8 cellular contexts compared by ENCODE assay signal in the genomic region with DNA sequence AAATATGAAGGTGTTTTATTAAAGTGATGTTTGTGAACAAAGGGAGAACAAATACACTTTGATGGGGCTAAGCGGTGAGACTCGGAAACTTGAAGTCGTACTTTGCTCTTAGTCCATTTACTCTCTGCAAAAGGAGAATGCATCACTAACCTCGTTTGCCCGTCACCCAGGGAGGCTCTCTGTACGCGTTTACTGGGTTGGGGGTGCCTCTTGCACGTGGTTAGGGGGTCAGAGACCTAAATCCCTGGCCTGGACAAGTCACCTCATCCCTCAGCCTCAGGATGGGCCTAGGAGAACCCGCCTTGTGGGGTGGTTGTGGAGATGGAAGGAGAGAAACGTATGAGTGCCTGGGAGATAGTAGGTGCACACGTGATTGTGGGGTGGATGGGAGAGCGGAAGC. TPM values are rescaled to one million over a fixed set of nuclear protein-coding genes. Genes with fewer than 3 reads are reported as not detected.
DNase-seq lines count a peak whose midpoint lies in the region; ATAC-seq and TF ChIP-seq lines count a peak whose summit lies in the region.

No MANE protein-coding gene starts in this region.

- H3K79me2 ChIP-seq in DND-41 (ENCODE audit: insufficient read depth, low read length) = peaks cover 10% of the 10 kb centered on the region
- H3K79me2 ChIP-seq in PC-9 (ENCODE audit: low read depth) = no peaks in the 10 kb centered on the region

- H3K9me3 ChIP-seq in DND-41 (ENCODE audit: insufficient read depth, low read length, severe bottlenecking) (no peaks in the 10 kb centered on the region), PC-9 (ENCODE audit: insufficient read depth, low read depth) (no peaks in the 10 kb centered on the region)

- H3K4me3 ChIP-seq in DND-41 (ENCODE audit: low read depth in 1 of 2, low read length in 2 of 2) (peak overlapping the region; percentile 1 to 50; a peak in 3 of 4 replicates), PC-9 (peak overlapping the region; percentile 49; the same call in 1 of the 2 replicates)

- BruUV-seq in PC-9 (replicated peaks; lab: Mats Ljungman, UMichigan) = no TSS peak

- peak overlapping the region; percentile 54 for H3K9ac ChIP-seq in DND-41 (ENCODE audit: low read depth, low read length)

- intact Hi-C loops in PC-9 (cut with micrococcal nuclease; ENCODE audit: unreplicated experiment) = loop anchor here (1.0 kb wide), 2 partner anchors 230 to 420 kb away; no protein-coding TSS in a partner anchor

- H4K20me1 ChIP-seq in DND-41 (ENCODE audit: insufficient read depth, low read length) (no peaks in the 10 kb centered on the region), PC-9 (ENCODE audit: insufficient read depth) (no peaks in the 10 kb centered on the region)

- H3K9me2 ChIP-seq in PC-9 (ENCODE audit: insufficient read depth) = no peaks in the 10 kb centered on the region

- H3K27me3 Mint-ChIP-seq in effector memory CD8-positive, alpha-beta T cell = no peaks in the 10 kb centered on the region
- H3K27me3 Mint-ChIP-seq in progenitor cell of endocrine pancreas = peaks cover 20% of the 10 kb centered on the region

- ATAC-seq in DND-41 (ENCODE audit: insufficient read depth, low read depth) = no peak
- no peak for ATAC-seq in effector memory CD8-positive, alpha-beta T cell (replicated peaks)

- H3K4me1 Mint-ChIP-seq in effector memory CD8-positive, alpha-beta T cell (ENCODE audit: low read depth in 2 of 2) = peaks cover 14 to 19% of the 10 kb centered on the region in 2 donors
- peaks cover 7% of the 10 kb centered on the region for H3K4me1 Mint-ChIP-seq in progenitor cell of endocrine pancreas (ENCODE audit: low read depth)

- H3K27ac ChIP-seq in DND-41 (ENCODE audit: low read length) = peak overlapping the region; percentile 76
- H3K27ac ChIP-seq in PC-9 = no peak overlapping the region

- no peaks in the 10 kb centered on the region for H3F3A ChIP-seq in PC-9 (ENCODE audit: insufficient read depth, low read depth)

- H2AFZ ChIP-seq in DND-41 (ENCODE audit: low read depth, low read length) (peak overlapping the region; percentile 74), PC-9 (peak overlapping the region; percentile 85)

- H3K4me2 ChIP-seq in DND-41 (ENCODE audit: insufficient read depth, low read length) (peak overlapping the region; percentile 60), PC-9 (peak overlapping the region; percentile 82)

- CTCF ChIA-PET in PC-9 (lab: Charles Lee) = interaction anchor here (0.7 to 1.2 kb wide), 7 partner anchors 80 to 763 kb away, joined by 3 to 9 read pairs (median 3); a partner anchor contains a TSS

- H3K27ac Mint-ChIP-seq in effector memory CD8-positive, alpha-beta T cell = peak overlapping the region; percentile 92 to 95
- H3K27ac Mint-ChIP-seq in progenitor cell of endocrine pancreas = peak overlapping the region; percentile 93

- H3K4me1 ChIP-seq in DND-41 (ENCODE audit: insufficient read depth, low read length) = peaks cover 24% of the 10 kb centered on the region
- peaks cover 16% of the 10 kb centered on the region for H3K4me1 ChIP-seq in PC-9 (replicated peaks; ENCODE audit: insufficient read depth)

- peak overlapping the region; percentile 82 to 83 for H3K4me3 Mint-ChIP-seq in effector memory CD8-positive, alpha-beta T cell
- H3K4me3 Mint-ChIP-seq in progenitor cell of endocrine pancreas (ENCODE audit: low read depth) = peak overlapping the region; percentile 80

- H3K36me3 ChIP-seq in DND-41 (ENCODE audit: insufficient read depth, low read length) (0 out of 2 replicates have a peak, but pooled peaks cover 3% of the 10 kb centered on the region), PC-9 (ENCODE audit: low read depth) (no peaks in the 10 kb centered on the region)

- TF ChIP-seq CTCF in DND-41 (IDR thresholded peaks at IDR 0.05; ENCODE audit: borderline replicate concordance, extremely low read depth, low read length, poor library complexity, severe bottlenecking) (no peak), PC-9 (conservative IDR thresholded peaks at IDR 0.05) (no peak), progenitor cell of endocrine pancreas (IDR thresholded peaks at IDR 0.05; ENCODE audit: unreplicated experiment) (no peak)

- DNase-seq in DND-41 (no peak), PC-9 (no peak), progenitor cell of endocrine pancreas (ENCODE audit: low spot score, unreplicated experiment) (no peak), GM19238 (ENCODE audit: insufficient read length, low spot score) (no peak), SK-N-DZ (ENCODE audit: low spot score) (no peak), NCI-H2227 (lab: John Stamatoyannopoulos, UW; ENCODE audit: unreplicated experiment) (no peak), amygdala (lab: John Stamatoyannopoulos, UW) (no peak)
- peak in 1 of 3 experiments; percentile 4 for DNase-seq in effector memory CD8-positive, alpha-beta T cell

- H3K27me3 ChIP-seq in DND-41 (ENCODE audit: insufficient read depth, low read length, poor library complexity) (no peaks in the 10 kb centered on the region), PC-9 (ENCODE audit: insufficient read depth, low read depth) (no peaks in the 10 kb centered on the region)

- POLR2A ChIA-PET in PC-9 (lab: Charles Lee; ENCODE audit: unreplicated experiment) = interaction anchor here (0.6 to 1.5 kb wide), 6 partner anchors 13 to 421 kb away, joined by 4 to 13 read pairs (median 8); a partner anchor contains a TSS

- H3K36me3 Mint-ChIP-seq in effector memory CD8-positive, alpha-beta T cell (ENCODE audit: insufficient read depth) = peaks cover 14% of the 10 kb centered on the region
- H3K36me3 Mint-ChIP-seq in progenitor cell of endocrine pancreas (ENCODE audit: insufficient read depth) = peaks cover 3% of the 10 kb centered on the region

- no peaks in the 10 kb centered on the region for H3K9me3 Mint-ChIP-seq in effector memory CD8-positive, alpha-beta T cell
- peaks cover 7% of the 10 kb centered on the region for H3K9me3 Mint-ChIP-seq in progenitor cell of endocrine pancreas (ENCODE audit: low read depth)

RNA-seq across cellular contexts. Expression of a gene that starts 0.8 kb away (rescaled TPM):
- total RNA-seq in PC-9 (2021) (74.2 and 84.2 TPM in 2 replicates), progenitor cell of endocrine pancreas (52.3 and 57.7 TPM in 2 replicates)
- polyA plus RNA-seq in SK-N-DZ (2014; cell fraction: cytosol; rRNA removed) = 30.7 and 34.6 TPM in 2 replicates
- polyA plus RNA-seq in SK-N-DZ (2014; cell fraction: nucleus; rRNA removed) = 42.5 and 77.0 TPM in 2 replicates

RNA-seq across cellular contexts. Expression of a gene that starts 40.1 kb away (rescaled TPM):
- total RNA-seq in PC-9 (2021) (not detected in 2 replicates), progenitor cell of endocrine pancreas (not detected in 2 replicates)
- polyA plus RNA-seq in SK-N-DZ (2014; cell fraction: cytosol; rRNA removed) = not detected in 2 replicates
- polyA plus RNA-seq in SK-N-DZ (2014; cell fraction: nucleus; rRNA removed) = not detected in 2 replicates
